In genomic region chr22:17637490-17638181, GRCh38 we compare ENCODE assay signal across 8 cellular contexts. TPM values are rescaled to one million over a fixed set of nuclear protein-coding genes. Genes with fewer than 3 reads are reported as not detected.
DNase-seq lines count a peak whose midpoint lies in the region; ATAC-seq and TF ChIP-seq lines count a peak whose summit lies in the region.

No MANE protein-coding gene starts in this region.

- H3K36me3 ChIP-seq in left lung: no peaks in the 10 kb centered on the region
- H3K36me3 ChIP-seq in transverse colon: no peaks in the 10 kb centered on the region

- intact Hi-C loops in left lung (cut with DNase I) (no loop called here), transverse colon (cut with DNase I; ENCODE audit: low total_unique reads) (loop anchor here (10.0 kb wide), 1 partner anchor 83 kb away; no protein-coding TSS in a partner anchor)

- peak; percentile 24 for DNase-seq in activated effector memory CD4-positive, alpha-beta T cell treated with anti-CD3 and anti-CD28 coated beads, Interleukin-2, amount 50 U/mL, for 16 hours
- DNase-seq in activated effector memory CD4-positive, alpha-beta T cell treated with Interleukin-2 at 50 U/mL for 16 hours: no peak
- no peak for DNase-seq in activated naive CD8-positive, alpha-beta T cell treated with anti-CD3 and anti-CD28 coated beads for 36 hours
- DNase-seq in left lung (no peak), transverse colon (no peak), epidermal melanocyte (ENCODE audit: insufficient read length, low spot score) (no peak), dedifferentiated amniotic fluid mesenchymal stem cell (ENCODE audit: extremely low spot score) (no peak), SIG-M5 treated with dmso at 0.1 percent for 504 hours (lab: John Stamatoyannopoulos, UW; ENCODE audit: unreplicated experiment) (no peak)

- peak overlapping the region; percentile 94 for H3K27ac Mint-ChIP-seq in activated naive CD8-positive, alpha-beta T cell treated with anti-CD3 and anti-CD28 coated beads for 36 hours

- 43 to 49% methylated on average over 8 to 10 of the region's 10 CpGs for WGBS in transverse colon (ENCODE audit: low coverage in 1 of 2), 2 donors

- peaks cover 17% of the 10 kb centered on the region for H3K4me1 Mint-ChIP-seq in activated naive CD8-positive, alpha-beta T cell treated with anti-CD3 and anti-CD28 coated beads for 36 hours

- H3K27me3 ChIP-seq in left lung: no peaks in the 10 kb centered on the region
- no peaks in the 10 kb centered on the region for H3K27me3 ChIP-seq in transverse colon

- peaks cover 19% of the 10 kb centered on the region for H3K36me3 Mint-ChIP-seq in activated naive CD8-positive, alpha-beta T cell treated with anti-CD3 and anti-CD28 coated beads for 36 hours

- TF ChIP-seq CTCF in left lung (IDR thresholded peaks at IDR 0.05): no peak
- TF ChIP-seq CTCF in transverse colon (IDR thresholded peaks at IDR 0.05): no peak

- H3K4me3 ChIP-seq in left lung: peak overlapping the region; percentile 66 to 82
- peak overlapping the region; percentile 30 to 88 (median 68) for H3K4me3 ChIP-seq in transverse colon

- peak overlapping the region; percentile 87 for H3K4me3 Mint-ChIP-seq in activated naive CD8-positive, alpha-beta T cell treated with anti-CD3 and anti-CD28 coated beads for 36 hours

- H3K27me3 Mint-ChIP-seq in activated naive CD8-positive, alpha-beta T cell treated with anti-CD3 and anti-CD28 coated beads for 36 hours: no peaks in the 10 kb centered on the region

- in situ Hi-C loops in transverse colon (cut with MboI; ENCODE audit: low pct_ligation_motif_present in 1 of 4, low pct_unique_long_range_greater_than_20kb in 1 of 4, low sequenced_read_pairs in 3 of 4): no loop called here

- H3K27ac ChIP-seq in left lung (peak overlapping the region; percentile 99), transverse colon (peak overlapping the region; percentile 97 to 99 (median 98))

- H3K4me1 ChIP-seq in left lung (peaks cover 4 to 43% of the 10 kb centered on the region in 2 donors), transverse colon (peaks cover 0 to 25% (median 17%) of the 10 kb centered on the region in 4 donors)

- ATAC-seq in left lung: no peak

- no peak for TF ChIP-seq EP300 in transverse colon (IDR thresholded peaks at IDR 0.05; ENCODE audit: low read depth)

- no peak for TF ChIP-seq POLR2A in transverse colon (IDR thresholded peaks at IDR 0.05)

- no peaks in the 10 kb centered on the region for H3K9me3 Mint-ChIP-seq in activated naive CD8-positive, alpha-beta T cell treated with anti-CD3 and anti-CD28 coated beads for 36 hours

- H3K9me3 ChIP-seq in left lung (no peaks in the 10 kb centered on the region), transverse colon (no peaks in the 10 kb centered on the region)

RNA-seq across cellular contexts. Expression of gene BCL2L13, which starts 0.9 kb away (rescaled TPM):
- 10 to 100 TPM; 35.3 to 38.0 TPM for total RNA-seq in activated naive CD8-positive, alpha-beta T cell treated with anti-CD3 and anti-CD28 coated beads for 36 hours
- total RNA-seq in left lung: 10 to 100 TPM; 37.8 to 38.9 TPM
- total RNA-seq in transverse colon: 100 to 1,000 TPM in 1 of 4 donors, 10 to 100 TPM in 3; 44.0 to 115 (median 59.6) TPM

RNA-seq across cellular contexts. Expression of gene ATP6V1E1, which starts 9.1 kb away (rescaled TPM):
- 10 to 100 TPM; 78.7 to 82.1 TPM for total RNA-seq in activated naive CD8-positive, alpha-beta T cell treated with anti-CD3 and anti-CD28 coated beads for 36 hours
- total RNA-seq in left lung: 100 to 1,000 TPM; 140 TPM
- total RNA-seq in transverse colon: 100 to 1,000 TPM; 103 to 142 (median 107) TPM
